23 cellular contexts compared by ENCODE assay signal in the genomic region with DNA sequence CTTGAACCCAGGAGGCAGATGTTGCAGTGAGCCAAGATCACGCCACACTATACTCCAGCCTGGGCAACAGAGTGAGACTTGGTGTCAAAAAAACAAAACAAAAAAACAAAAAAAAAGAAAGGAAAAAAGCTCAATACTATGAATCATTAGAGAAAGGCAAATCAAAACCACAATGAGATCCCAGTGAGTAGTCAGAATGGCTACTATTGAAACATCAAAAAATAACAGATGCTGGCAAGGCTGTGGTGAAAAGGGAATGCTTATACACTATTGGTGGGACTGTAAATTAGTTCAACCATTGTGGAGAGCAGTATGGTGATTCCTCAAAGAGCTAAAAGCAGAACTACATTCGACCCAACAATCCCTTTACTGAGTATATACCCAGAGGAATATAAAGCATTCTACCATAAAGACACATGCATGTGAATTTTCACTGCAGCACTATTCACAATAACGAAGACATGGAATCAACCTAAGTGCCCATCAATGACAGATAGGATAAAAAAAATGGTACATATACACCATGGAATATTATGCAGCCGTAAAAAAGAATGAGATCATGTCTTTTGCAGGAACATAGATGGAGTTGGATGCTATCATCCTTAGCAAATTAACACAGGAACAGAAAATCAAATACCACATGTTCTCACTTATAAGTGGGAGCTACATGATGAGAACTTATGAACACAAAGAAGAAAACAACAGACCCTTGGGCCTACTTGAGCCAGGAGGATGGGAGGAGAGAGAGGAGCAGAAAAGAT.
"Had no signal": no experiment of that assay in that cellular context is flagged by ENCODE, and none has a peak within 500 bp of the region (broad histone marks: within the 10 kb centered on the region; RNA-seq: fewer than 3 reads in every experiment).

No MANE protein-coding gene starts in this region.

- DNase-seq: cortex of kidney; effector memory CD4-positive, alpha-beta T cell; gastrocnemius medialis; heart right ventricle; hypothalamus; islet precursor cell; left lung; lower lobe of right lung; nucleus accumbens; pancreas; right cardiac atrium; stimulated activated CD4-positive, alpha-beta T cell treated with anti-CD3 and anti-CD28 coated beads, Interleukin-2, amount 100 ng/mL, for 48 hours; stimulated activated naive CD4-positive, alpha-beta T cell treated with Interleukin-2 at 50 U/mL for 16 hours; thyroid gland had no signal

- ATAC-seq: esophagus mucosa; gastrocnemius medialis; heart right ventricle; left lung; lower lobe of right lung; natural killer cell treated with Interleukin-12 subunit alpha and Interleukin-12 subunit beta and Interleukin-15 and Interleukin-18, amount 100 ng/mL, for 72 hours; pancreas; right cardiac atrium had no signal

- H3K27me3 Mint-ChIP-seq: natural killer cell treated with Interleukin-12 subunit alpha and Interleukin-12 subunit beta and Interleukin-15 and Interleukin-18, amount 100 ng/mL, for 72 hours; progenitor cell of endocrine pancreas; type B pancreatic cell had no signal

- H3K9me3 Mint-ChIP-seq: natural killer cell treated with Interleukin-12 subunit alpha and Interleukin-12 subunit beta and Interleukin-15 and Interleukin-18, amount 100 ng/mL, for 72 hours; type B pancreatic cell had no signal

- H3K27ac ChIP-seq: gastrocnemius medialis, heart right ventricle, left lung, lower lobe of right lung, neural progenitor cell, pancreas, suprapubic skin, thyroid gland had no signal

- H3K27ac Mint-ChIP-seq: memory B cell; mesothelial cell of epicardium; natural killer cell treated with Interleukin-12 subunit alpha and Interleukin-12 subunit beta and Interleukin-15 and Interleukin-18, amount 100 ng/mL, for 72 hours; neural progenitor cell; progenitor cell of endocrine pancreas; type B pancreatic cell had no signal

- H3K36me3 ChIP-seq: gastrocnemius medialis, heart right ventricle, left lung, lower lobe of right lung, neural progenitor cell, pancreas, suprapubic skin, thyroid gland had no signal

- H3K9me3 ChIP-seq: gastrocnemius medialis, left lung, lower lobe of right lung, pancreas, thyroid gland had no signal

- H3K4me1 ChIP-seq: gastrocnemius medialis, pancreas, suprapubic skin, thyroid gland had no signal

- H3K36me3 Mint-ChIP-seq: memory B cell; mesothelial cell of epicardium; natural killer cell treated with Interleukin-12 subunit alpha and Interleukin-12 subunit beta and Interleukin-15 and Interleukin-18, amount 100 ng/mL, for 72 hours; type B pancreatic cell had no signal

- H3K4me3 ChIP-seq: gastrocnemius medialis, heart right ventricle, left lung, lower lobe of right lung, neural progenitor cell, pancreas, smooth muscle cell, suprapubic skin, thyroid gland had no signal

- H3K27me3 ChIP-seq: gastrocnemius medialis, heart right ventricle, left lung, neural progenitor cell, pancreas, suprapubic skin, thyroid gland had no signal

- H3K4me1 Mint-ChIP-seq: memory B cell, mesothelial cell of epicardium had no signal

- H3K4me3 Mint-ChIP-seq: memory B cell; mesothelial cell of epicardium; natural killer cell treated with Interleukin-12 subunit alpha and Interleukin-12 subunit beta and Interleukin-15 and Interleukin-18, amount 100 ng/mL, for 72 hours; neural progenitor cell; type B pancreatic cell had no signal
